2 cellular contexts compared by ENCODE assay signal in the genomic region with DNA sequence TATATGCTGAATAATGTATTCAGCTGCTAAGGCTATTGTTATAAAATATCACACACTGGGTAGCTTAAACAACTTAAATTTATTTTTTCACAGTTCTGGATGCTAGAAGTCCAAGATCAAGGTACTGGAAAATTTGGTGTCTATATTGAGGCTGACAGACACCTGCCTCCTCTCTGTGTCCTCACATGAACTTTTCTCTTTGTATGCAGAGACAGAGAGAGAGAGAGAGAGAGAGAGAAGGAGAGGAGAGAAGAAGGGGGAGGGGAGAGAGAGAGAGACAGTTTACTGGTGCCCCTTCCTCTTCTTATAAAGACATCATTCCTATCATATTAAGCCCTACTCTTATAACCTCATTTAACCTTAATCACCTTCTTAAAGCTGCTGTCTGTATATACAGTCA.
TF ChIP-seq lines count a peak whose summit lies in the region.

No MANE protein-coding gene starts in this region.

TF ChIP-seq in SK-N-SH, 30 proteins besides CTCF, POLR2A, EP300 and RAD21 (continued from another document):
- TF ChIP-seq YY1 (IDR thresholded peaks at IDR 0.05; ENCODE audit: low read depth) (no peak), GATA2 (CRISPR knock-in tag; IDR thresholded peaks at IDR 0.05) (no peak), SMC3 (IDR thresholded peaks at IDR 0.05; ENCODE audit: low read depth, low read length) (no peak), RFX5 (IDR thresholded peaks at IDR 0.05; ENCODE audit: low read length) (no peak), EZH2phosphoT487 (IDR thresholded peaks at IDR 0.05; ENCODE audit: borderline replicate concordance, low read depth) (no peak), SIN3A (IDR thresholded peaks at IDR 0.05; ENCODE audit: borderline replicate concordance, low read depth, low read length) (no peak), MEF2A (IDR thresholded peaks at IDR 0.05; ENCODE audit: borderline replicate concordance, low read depth) (no peak), RCOR1 (IDR thresholded peaks at IDR 0.05; ENCODE audit: low read length) (no peak), POLR2AphosphoS5 (IDR thresholded peaks at IDR 0.05; ENCODE audit: low read depth, low read length) (no peak), TCF12 (IDR thresholded peaks at IDR 0.05) (no peak), TEAD4 (IDR thresholded peaks at IDR 0.05; ENCODE audit: borderline replicate concordance, insufficient read depth) (no peak)
- TF ChIP-seq, protein P1, sequence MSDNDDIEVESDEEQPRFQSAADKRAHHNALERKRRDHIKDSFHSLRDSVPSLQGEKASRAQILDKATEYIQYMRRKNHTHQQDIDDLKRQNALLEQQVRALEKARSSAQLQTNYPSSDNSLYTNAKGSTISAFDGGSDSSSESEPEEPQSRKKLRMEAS (IDR thresholded peaks at IDR 0.05; ENCODE audit: low read depth): no peak

TF ChIP-seq in SK-N-SH treated with all-trans-retinoic acid at 6 μM for 48 hours, 23 proteins besides CTCF, POLR2A, EP300 and RAD21 (continued from another document):
- TF ChIP-seq, protein P2, sequence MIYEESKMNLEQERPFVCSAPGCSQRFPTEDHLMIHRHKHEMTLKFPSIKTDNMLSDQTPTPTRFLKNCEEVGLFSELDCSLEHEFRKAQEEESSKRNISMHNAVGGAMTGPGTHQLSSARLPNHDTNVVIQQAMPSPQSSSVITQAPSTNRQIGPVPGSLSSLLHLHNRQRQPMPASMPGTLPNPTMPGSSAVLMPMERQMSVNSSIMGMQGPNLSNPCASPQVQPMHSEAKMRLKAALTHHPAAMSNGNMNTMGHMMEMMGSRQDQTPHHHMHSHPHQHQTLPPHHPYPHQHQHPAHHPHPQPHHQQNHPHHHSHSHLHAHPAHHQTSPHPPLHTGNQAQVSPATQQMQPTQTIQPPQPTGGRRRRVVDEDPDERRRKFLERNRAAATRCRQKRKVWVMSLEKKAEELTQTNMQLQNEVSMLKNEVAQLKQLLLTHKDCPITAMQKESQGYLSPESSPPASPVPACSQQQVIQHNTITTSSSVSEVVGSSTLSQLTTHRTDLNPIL (CRISPR knock-in tag; IDR thresholded peaks at IDR 0.05; ENCODE audit: low read depth): no peak
- no peak for TF ChIP-seq ARNTL (CRISPR knock-in tag; IDR thresholded peaks at IDR 0.05; ENCODE audit: borderline replicate concordance, low read depth)
- no peak for TF ChIP-seq TOX (CRISPR knock-in tag; IDR thresholded peaks at IDR 0.05; ENCODE audit: borderline replicate concordance)
- no peak for TF ChIP-seq ZNF8 (CRISPR knock-in tag; IDR thresholded peaks at IDR 0.05)
- TF ChIP-seq RARB (CRISPR knock-in tag; IDR thresholded peaks at IDR 0.05): no peak
- TF ChIP-seq, protein P3, sequence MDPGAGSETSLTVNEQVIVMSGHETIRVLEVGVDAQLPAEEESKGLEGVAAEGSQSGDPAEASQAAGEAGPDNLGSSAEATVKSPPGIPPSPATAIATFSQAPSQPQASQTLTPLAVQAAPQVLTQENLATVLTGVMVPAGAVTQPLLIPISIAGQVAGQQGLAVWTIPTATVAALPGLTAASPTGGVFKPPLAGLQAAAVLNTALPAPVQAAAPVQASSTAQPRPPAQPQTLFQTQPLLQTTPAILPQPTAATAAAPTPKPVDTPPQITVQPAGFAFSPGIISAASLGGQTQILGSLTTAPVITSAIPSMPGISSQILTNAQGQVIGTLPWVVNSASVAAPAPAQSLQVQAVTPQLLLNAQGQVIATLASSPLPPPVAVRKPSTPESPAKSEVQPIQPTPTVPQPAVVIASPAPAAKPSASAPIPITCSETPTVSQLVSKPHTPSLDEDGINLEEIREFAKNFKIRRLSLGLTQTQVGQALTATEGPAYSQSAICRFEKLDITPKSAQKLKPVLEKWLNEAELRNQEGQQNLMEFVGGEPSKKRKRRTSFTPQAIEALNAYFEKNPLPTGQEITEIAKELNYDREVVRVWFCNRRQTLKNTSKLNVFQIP (CRISPR knock-in tag; IDR thresholded peaks at IDR 0.05; ENCODE audit: borderline replicate concordance, low read depth): no peak
- TF ChIP-seq CSDC2 (CRISPR knock-in tag; IDR thresholded peaks at IDR 0.05): no peak
- TF ChIP-seq ZC3H10 (CRISPR knock-in tag; IDR thresholded peaks at IDR 0.05): no peak
- TF ChIP-seq, protein P4, sequence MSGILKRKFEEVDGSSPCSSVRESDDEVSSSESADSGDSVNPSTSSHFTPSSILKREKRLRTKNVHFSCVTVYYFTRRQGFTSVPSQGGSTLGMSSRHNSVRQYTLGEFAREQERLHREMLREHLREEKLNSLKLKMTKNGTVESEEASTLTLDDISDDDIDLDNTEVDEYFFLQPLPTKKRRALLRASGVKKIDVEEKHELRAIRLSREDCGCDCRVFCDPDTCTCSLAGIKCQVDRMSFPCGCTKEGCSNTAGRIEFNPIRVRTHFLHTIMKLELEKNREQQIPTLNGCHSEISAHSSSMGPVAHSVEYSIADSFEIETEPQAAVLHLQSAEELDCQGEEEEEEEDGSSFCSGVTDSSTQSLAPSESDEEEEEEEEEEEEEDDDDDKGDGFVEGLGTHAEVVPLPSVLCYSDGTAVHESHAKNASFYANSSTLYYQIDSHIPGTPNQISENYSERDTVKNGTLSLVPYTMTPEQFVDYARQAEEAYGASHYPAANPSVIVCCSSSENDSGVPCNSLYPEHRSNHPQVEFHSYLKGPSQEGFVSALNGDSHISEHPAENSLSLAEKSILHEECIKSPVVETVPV (CRISPR knock-in tag; IDR thresholded peaks at IDR 0.05): no peak
- TF ChIP-seq BACH2 (CRISPR knock-in tag; IDR thresholded peaks at IDR 0.05; ENCODE audit: borderline replicate concordance): no peak
- no peak for TF ChIP-seq ZNF565 (CRISPR knock-in tag; conservative IDR thresholded peaks at IDR 0.05; ENCODE audit: low read depth)
- TF ChIP-seq, protein P5, sequence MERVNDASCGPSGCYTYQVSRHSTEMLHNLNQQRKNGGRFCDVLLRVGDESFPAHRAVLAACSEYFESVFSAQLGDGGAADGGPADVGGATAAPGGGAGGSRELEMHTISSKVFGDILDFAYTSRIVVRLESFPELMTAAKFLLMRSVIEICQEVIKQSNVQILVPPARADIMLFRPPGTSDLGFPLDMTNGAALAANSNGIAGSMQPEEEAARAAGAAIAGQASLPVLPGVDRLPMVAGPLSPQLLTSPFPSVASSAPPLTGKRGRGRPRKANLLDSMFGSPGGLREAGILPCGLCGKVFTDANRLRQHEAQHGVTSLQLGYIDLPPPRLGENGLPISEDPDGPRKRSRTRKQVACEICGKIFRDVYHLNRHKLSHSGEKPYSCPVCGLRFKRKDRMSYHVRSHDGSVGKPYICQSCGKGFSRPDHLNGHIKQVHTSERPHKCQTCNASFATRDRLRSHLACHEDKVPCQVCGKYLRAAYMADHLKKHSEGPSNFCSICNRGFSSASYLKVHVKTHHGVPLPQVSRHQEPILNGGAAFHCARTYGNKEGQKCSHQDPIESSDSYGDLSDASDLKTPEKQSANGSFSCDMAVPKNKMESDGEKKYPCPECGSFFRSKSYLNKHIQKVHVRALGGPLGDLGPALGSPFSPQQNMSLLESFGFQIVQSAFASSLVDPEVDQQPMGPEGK (CRISPR knock-in tag; IDR thresholded peaks at IDR 0.05; ENCODE audit: borderline replicate concordance): no peak
- no peak for TF ChIP-seq TCF4 (CRISPR knock-in tag; IDR thresholded peaks at IDR 0.05; ENCODE audit: borderline replicate concordance)
